10 cellular contexts compared by ENCODE assay signal in the genomic region with DNA sequence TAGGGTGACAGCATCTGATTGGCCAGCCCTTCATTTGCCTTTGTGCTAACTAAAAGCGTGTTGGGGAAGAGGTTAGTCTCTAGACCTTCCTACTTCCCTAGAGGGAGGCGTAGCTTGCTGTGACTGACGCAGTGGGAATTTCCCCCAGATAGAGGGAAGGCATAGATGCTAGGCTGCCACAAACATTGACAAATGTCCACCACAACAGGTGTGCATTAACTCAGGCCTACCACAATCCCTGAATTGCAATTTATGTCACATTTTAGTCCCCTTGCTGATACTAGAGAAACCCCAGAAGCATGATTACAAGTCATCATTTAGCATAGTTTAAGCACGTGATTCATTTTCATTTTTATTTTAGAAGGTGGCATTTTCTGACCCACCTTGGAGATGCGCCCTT.
DNase-seq lines count a peak whose midpoint lies in the region; ATAC-seq and TF ChIP-seq lines count a peak whose summit lies in the region.
"Had no signal": no experiment of that assay in that cellular context is flagged by ENCODE, and none has a peak within 500 bp of the region (broad histone marks: within the 10 kb centered on the region; RNA-seq: fewer than 3 reads in every experiment).

No MANE protein-coding gene starts in this region.

- H3K27ac ChIP-seq in mammary epithelial cell (ENCODE audit: insufficient read depth, low read depth, low read length), result no peak overlapping the region
- no peak overlapping the region for H3K27ac ChIP-seq in coronary artery
- H3K27ac ChIP-seq: epithelial cell of prostate had no signal

- CTCF ChIA-PET in mammary epithelial cell (lab: Charles Lee; ENCODE audit: low non-redundant PET), result no interaction called here

- no peaks in the 10 kb centered on the region for H3K79me2 ChIP-seq in mammary epithelial cell (ENCODE audit: insufficient read depth, low read length)

- BruUV-seq in mammary epithelial cell (replicated peaks; lab: Mats Ljungman, UMichigan), result no TSS peak

- H3K27ac Mint-ChIP-seq in activated T-helper 17 cell treated with anti-CD3 and anti-CD28 coated beads, Interleukin-2, amount 50 U/mL, for 72 hours, result peak overlapping the region; percentile 42

- H3K9me3 ChIP-seq in mammary epithelial cell (replicated peaks; ENCODE audit: insufficient read depth, low read length), result no peaks in the 10 kb centered on the region

- no peaks in the 10 kb centered on the region for H3K36me3 Mint-ChIP-seq in activated T-helper 17 cell treated with anti-CD3 and anti-CD28 coated beads, Interleukin-2, amount 50 U/mL, for 72 hours (ENCODE audit: low read depth)

- no peak overlapping the region for H3K4me2 ChIP-seq in mammary epithelial cell (ENCODE audit: insufficient read depth, low read depth, low read length)

- dilution Hi-C loops in mammary epithelial cell (cut with HindIII; ENCODE audit: low sequenced_read_pairs), result no loop called here

- intact Hi-C loops in mammary epithelial cell (cut with micrococcal nuclease), result no loop called here

- H3K4me3 ChIP-seq in GM12865 (ENCODE audit: low read depth, low read length) (no peak overlapping the region), mammary epithelial cell (replicated peaks in 1 of 3; ENCODE audit: insufficient read depth in 1 of 3, low read depth in 2 of 3, low read length in 3 of 3) (no peak overlapping the region), coronary artery (no peak overlapping the region)

- H3K27me3 Mint-ChIP-seq in activated T-helper 17 cell treated with anti-CD3 and anti-CD28 coated beads, Interleukin-2, amount 50 U/mL, for 72 hours, result peaks cover 8% of the 10 kb centered on the region

- 87% methylated on average over 5 of the region's 5 CpGs for WGBS in mammary epithelial cell (ENCODE audit: low coverage, missing lambda C conversion rate)

- peak; percentile 83 for ATAC-seq in GM19463 (IDR thresholded peaks at IDR 0.05; ENCODE audit: unreplicated experiment)
- peak; percentile 65 for ATAC-seq in HG03095 (IDR thresholded peaks at IDR 0.05; ENCODE audit: unreplicated experiment)
- ATAC-seq in activated T-helper 17 cell treated with anti-CD3 and anti-CD28 coated beads, Interleukin-2, amount 50 U/mL, for 72 hours (replicated peaks), result peak; percentile 42

- no peak overlapping the region for H3K9ac ChIP-seq in mammary epithelial cell (ENCODE audit: insufficient read depth, low read length)

- no peaks in the 10 kb centered on the region for H3K4me1 ChIP-seq in mammary epithelial cell (ENCODE audit: insufficient read depth, low read length)

- H3K4me1 Mint-ChIP-seq in activated T-helper 17 cell treated with anti-CD3 and anti-CD28 coated beads, Interleukin-2, amount 50 U/mL, for 72 hours, result peaks cover 6% of the 10 kb centered on the region

- H4K20me1 ChIP-seq in mammary epithelial cell (ENCODE audit: insufficient read depth, low read length), result no peaks in the 10 kb centered on the region

- in situ Hi-C loops in mammary epithelial cell (cut with MboI; ENCODE audit: low sequenced_read_pairs in 2 of 2), result no loop called here

- no peak overlapping the region for H3K4me3 Mint-ChIP-seq in activated T-helper 17 cell treated with anti-CD3 and anti-CD28 coated beads, Interleukin-2, amount 50 U/mL, for 72 hours

- no peaks in the 10 kb centered on the region for H3K9me3 Mint-ChIP-seq in activated T-helper 17 cell treated with anti-CD3 and anti-CD28 coated beads, Interleukin-2, amount 50 U/mL, for 72 hours

- DNase-seq in GM12865 (ENCODE audit: low read depth), result peak; percentile 85
- no peak for DNase-seq in GM03348 (ENCODE audit: low spot score)
- DNase-seq in mammary epithelial cell, result no peak
- DNase-seq in coronary artery (ENCODE audit: low spot score), result no peak
- DNase-seq in activated T-cell treated with anti-CD3 and anti-CD28 coated beads, Interleukin-2, amount 50 U/mL, for 1 hour, result no peak
- DNase-seq: mesenchymal stem cell had no signal

- TF ChIP-seq CTCF in GM12865 (IDR thresholded peaks at IDR 0.05; ENCODE audit: insufficient read depth, low read depth, low read length, missing control alignments) (no peak), mammary epithelial cell (conservative IDR thresholded peaks at IDR 0.05 in 1 of 2, IDR thresholded peaks at IDR 0.05 in 1 of 2; ENCODE audit: extremely low read depth in 1 of 2, insufficient read depth in 1 of 2, low read depth in 1 of 2, low read length in 2 of 2) (no peak), coronary artery (IDR thresholded peaks at IDR 0.05) (no peak)

- no peaks in the 10 kb centered on the region for H3K36me3 ChIP-seq in mammary epithelial cell (ENCODE audit: insufficient read depth, low read length)

- H3K27me3 ChIP-seq in mammary epithelial cell (ENCODE audit: insufficient read depth, low read length), result no peaks in the 10 kb centered on the region

- H2AFZ ChIP-seq in mammary epithelial cell (ENCODE audit: low read depth, low read length), result no peak overlapping the region
